ENCODE assay signal across 1 cellular context in the genomic region with DNA sequence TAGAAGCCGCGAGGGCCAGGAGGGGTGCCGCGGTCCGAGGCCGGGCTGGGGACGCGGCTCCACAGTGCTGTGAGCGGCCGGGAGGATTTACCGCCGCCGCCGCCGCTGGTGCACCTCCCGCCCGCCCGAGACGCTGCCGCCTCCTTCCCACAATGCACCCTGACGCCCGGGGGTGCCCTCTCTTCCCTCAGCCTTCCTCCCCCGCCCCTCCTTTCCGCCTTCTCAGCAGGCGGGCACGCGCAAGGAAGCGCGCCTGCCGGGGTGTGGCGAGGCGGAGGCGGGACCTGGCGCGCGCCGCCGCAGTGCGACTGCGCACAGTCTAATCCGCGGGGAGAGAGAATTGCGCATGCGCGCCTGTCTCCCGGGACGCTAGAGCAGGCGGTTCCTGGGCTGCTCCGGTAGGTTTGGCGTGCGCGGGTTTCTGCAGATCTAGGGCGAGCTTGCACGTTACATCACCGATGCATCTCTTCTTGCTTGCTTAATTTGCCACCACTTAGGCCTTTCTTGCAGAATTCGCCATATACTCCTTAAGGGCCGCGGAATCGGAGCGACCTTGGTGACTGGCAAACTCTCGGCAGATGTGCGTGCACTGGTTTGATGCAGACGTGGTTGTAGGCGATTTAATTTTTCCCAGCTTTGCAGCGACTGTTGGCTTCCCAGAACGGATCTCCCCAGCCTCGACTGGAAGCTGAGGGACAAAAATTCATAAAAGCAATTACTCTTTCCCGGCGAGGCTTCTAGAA.
A peak's percentile ranks its signal among the peaks of the same experiment; 100 is the strongest.
TF ChIP-seq lines count a peak whose summit lies in the region.

TSS of gene GVQW3 (plus strand) at position 347 of the 743 bp plus-strand sequence. CDS start 506 bp downstream, outside the sequence.
A gene with protein sequence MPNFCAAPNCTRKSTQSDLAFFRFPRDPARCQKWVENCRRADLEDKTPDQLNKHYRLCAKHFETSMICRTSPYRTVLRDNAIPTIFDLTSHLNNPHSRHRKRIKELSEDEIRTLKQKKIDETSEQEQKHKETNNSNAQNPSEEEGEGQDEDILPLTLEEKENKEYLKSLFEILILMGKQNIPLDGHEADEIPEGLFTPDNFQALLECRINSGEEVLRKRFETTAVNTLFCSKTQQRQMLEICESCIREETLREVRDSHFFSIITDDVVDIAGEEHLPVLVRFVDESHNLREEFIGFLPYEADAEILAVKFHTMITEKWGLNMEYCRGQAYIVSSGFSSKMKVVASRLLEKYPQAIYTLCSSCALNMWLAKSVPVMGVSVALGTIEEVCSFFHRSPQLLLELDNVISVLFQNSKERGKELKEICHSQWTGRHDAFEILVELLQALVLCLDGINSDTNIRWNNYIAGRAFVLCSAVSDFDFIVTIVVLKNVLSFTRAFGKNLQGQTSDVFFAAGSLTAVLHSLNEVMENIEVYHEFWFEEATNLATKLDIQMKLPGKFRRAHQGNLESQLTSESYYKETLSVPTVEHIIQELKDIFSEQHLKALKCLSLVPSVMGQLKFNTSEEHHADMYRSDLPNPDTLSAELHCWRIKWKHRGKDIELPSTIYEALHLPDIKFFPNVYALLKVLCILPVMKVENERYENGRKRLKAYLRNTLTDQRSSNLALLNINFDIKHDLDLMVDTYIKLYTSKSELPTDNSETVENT (minus strand): TSS at position 156 of the 743 bp plus-strand sequence. CDS start 296 bp downstream, outside the sequence.

TF ChIP-seq in GM12878, 131 proteins besides CTCF, POLR2A, EP300 and RAD21 (continued from another document and continues in another):
- no peak for TF ChIP-seq LARP7 (IDR thresholded peaks at IDR 0.05)
- TF ChIP-seq, protein P1, sequence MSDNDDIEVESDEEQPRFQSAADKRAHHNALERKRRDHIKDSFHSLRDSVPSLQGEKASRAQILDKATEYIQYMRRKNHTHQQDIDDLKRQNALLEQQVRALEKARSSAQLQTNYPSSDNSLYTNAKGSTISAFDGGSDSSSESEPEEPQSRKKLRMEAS (IDR thresholded peaks at IDR 0.05; ENCODE audit: low read depth, low read length): peak; percentile 32; the same call in 1 of the 2 replicates
- no peak for TF ChIP-seq CEBPZ (IDR thresholded peaks at IDR 0.05; ENCODE audit: low read depth, low read length)
- TF ChIP-seq ZBTB40 (IDR thresholded peaks at IDR 0.05; ENCODE audit: borderline replicate concordance): no peak
- TF ChIP-seq CHD1 (IDR thresholded peaks at IDR 0.05; ENCODE audit: low read depth, low read length): 0 out of 2 replicates have a peak, but pooled peaks have one; percentile 51
- no peak for TF ChIP-seq SREBF2 (IDR thresholded peaks at IDR 0.05; ENCODE audit: low read length)
- no peak for TF ChIP-seq SMC3 (IDR thresholded peaks at IDR 0.05; ENCODE audit: borderline replicate concordance, low read length)
- no peak for TF ChIP-seq RBBP5 (conservative IDR thresholded peaks at IDR 0.05)
- no peak for TF ChIP-seq MTA3 (IDR thresholded peaks at IDR 0.05; ENCODE audit: borderline replicate concordance, low read length)
- TF ChIP-seq CBX5 (IDR thresholded peaks at IDR 0.05; ENCODE audit: low read depth): 0 out of 2 replicates have a peak, but pooled peaks have one; percentile 30
- no peak for TF ChIP-seq ZNF687 (IDR thresholded peaks at IDR 0.05)
- TF ChIP-seq, protein P2, sequence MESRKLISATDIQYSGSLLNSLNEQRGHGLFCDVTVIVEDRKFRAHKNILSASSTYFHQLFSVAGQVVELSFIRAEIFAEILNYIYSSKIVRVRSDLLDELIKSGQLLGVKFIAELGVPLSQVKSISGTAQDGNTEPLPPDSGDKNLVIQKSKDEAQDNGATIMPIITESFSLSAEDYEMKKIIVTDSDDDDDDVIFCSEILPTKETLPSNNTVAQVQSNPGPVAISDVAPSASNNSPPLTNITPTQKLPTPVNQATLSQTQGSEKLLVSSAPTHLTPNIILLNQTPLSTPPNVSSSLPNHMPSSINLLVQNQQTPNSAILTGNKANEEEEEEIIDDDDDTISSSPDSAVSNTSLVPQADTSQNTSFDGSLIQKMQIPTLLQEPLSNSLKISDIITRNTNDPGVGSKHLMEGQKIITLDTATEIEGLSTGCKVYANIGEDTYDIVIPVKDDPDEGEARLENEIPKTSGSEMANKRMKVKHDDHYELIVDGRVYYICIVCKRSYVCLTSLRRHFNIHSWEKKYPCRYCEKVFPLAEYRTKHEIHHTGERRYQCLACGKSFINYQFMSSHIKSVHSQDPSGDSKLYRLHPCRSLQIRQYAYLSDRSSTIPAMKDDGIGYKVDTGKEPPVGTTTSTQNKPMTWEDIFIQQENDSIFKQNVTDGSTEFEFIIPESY (IDR thresholded peaks at IDR 0.05): no peak
- peak; percentile 64 for TF ChIP-seq HCFC1 (IDR thresholded peaks at IDR 0.05; ENCODE audit: low read length)
- peak; percentile 58; the same call in 1 of the 2 replicates for TF ChIP-seq NBN (IDR thresholded peaks at IDR 0.05)
- TF ChIP-seq NRF1 (conservative IDR thresholded peaks at IDR 0.05; ENCODE audit: low read depth, low read length): peak; percentile 94
- peak; percentile 47; the same call in 1 of the 2 replicates for TF ChIP-seq E2F4 (IDR thresholded peaks at IDR 0.05; ENCODE audit: low read depth, low read length)
- TF ChIP-seq, protein P3, sequence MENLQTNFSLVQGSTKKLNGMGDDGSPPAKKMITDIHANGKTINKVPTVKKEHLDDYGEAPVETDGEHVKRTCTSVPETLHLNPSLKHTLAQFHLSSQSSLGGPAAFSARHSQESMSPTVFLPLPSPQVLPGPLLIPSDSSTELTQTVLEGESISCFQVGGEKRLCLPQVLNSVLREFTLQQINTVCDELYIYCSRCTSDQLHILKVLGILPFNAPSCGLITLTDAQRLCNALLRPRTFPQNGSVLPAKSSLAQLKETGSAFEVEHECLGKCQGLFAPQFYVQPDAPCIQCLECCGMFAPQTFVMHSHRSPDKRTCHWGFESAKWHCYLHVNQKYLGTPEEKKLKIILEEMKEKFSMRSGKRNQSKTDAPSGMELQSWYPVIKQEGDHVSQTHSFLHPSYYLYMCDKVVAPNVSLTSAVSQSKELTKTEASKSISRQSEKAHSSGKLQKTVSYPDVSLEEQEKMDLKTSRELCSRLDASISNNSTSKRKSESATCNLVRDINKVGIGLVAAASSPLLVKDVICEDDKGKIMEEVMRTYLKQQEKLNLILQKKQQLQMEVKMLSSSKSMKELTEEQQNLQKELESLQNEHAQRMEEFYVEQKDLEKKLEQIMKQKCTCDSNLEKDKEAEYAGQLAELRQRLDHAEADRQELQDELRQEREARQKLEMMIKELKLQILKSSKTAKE (IDR thresholded peaks at IDR 0.05; ENCODE audit: low read depth, poor library complexity, severe bottlenecking): no peak
- TF ChIP-seq TARDBP (IDR thresholded peaks at IDR 0.05; ENCODE audit: borderline replicate concordance): no peak
- no peak for TF ChIP-seq ETV6 (conservative IDR thresholded peaks at IDR 0.05 in 1 of 2, IDR thresholded peaks at IDR 0.05 in 1 of 2; ENCODE audit: borderline replicate concordance in 1 of 2, low read depth in 1 of 2)
- TF ChIP-seq YY1 (IDR thresholded peaks at IDR 0.05; ENCODE audit: low read depth, low read length): peak; percentile 45
- peak in 1 of 2 experiments; percentile 28; a peak in 1 of 4 replicates for TF ChIP-seq IKZF2 (IDR thresholded peaks at IDR 0.05)
- peak; percentile 58 to 84; a peak in 3 of 4 replicates for TF ChIP-seq BHLHE40 (IDR thresholded peaks at IDR 0.05; ENCODE audit: borderline replicate concordance in 1 of 2, low read depth in 2 of 2, low read length in 1 of 2)
- 0 out of 2 replicates have a peak, but pooled peaks have one; percentile 44 for TF ChIP-seq TAF1 (IDR thresholded peaks at IDR 0.05; ENCODE audit: borderline replicate concordance, low read depth, low read length)
- peak; percentile 38 for TF ChIP-seq MEF2B (IDR thresholded peaks at IDR 0.05; ENCODE audit: partially characterized antibody, poor library complexity, severe bottlenecking)
- no peak for TF ChIP-seq CEBPB (IDR thresholded peaks at IDR 0.05; ENCODE audit: borderline replicate concordance in 1 of 2, low read depth in 2 of 2, low read length in 2 of 2)
